In the genomic region with DNA sequence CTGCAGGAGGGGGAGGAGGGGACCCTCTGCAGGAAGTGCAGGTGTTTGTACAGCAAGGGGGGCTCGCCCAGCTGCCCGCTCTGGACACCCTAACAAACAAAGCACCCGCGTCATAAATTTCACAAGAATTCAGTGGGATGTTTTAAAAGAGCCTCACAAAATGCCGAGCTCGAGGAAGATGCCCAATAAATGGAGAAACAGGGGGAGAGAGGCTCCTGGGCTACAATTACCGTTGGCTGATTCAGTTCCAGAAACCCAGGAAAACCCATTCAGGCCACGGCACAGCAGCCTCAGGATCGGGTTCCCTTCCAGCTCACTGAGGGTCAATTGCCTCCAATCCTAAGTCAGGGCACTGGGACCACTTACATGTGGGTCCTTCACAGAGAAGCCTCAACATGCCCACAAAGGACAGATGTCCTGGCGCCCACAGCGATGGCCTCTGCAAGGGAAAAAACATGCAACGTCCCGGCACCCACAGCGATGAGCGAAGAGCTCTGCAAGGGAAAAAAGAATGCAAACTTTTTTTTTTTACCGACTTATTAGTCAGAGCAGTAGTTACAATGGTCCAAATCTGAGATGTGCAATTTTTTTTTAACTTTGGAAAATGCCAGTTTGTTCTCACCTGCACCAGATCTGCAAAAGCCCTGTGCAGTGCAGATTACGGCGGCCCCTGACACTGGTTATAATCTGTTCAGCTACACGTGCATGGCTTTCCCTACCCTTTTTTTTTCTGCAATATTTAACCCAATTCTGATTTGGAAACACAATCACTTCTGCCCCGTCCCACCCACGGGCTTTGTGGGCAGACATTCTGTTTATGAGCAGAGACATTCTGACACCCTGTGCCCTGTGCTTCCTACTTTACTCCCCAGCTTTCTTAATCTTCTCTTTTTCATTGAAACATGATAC, we compare ENCODE assay signal across 16 cellular contexts.
A peak's percentile ranks its signal among the peaks of the same experiment; 100 is the strongest.
DNase-seq lines count a peak whose midpoint lies in the region; ATAC-seq and TF ChIP-seq lines count a peak whose summit lies in the region.
"Had no signal": no experiment of that assay in that cellular context is flagged by ENCODE, and none has a peak within 500 bp of the region (broad histone marks: within the 10 kb centered on the region; RNA-seq: fewer than 3 reads in every experiment).

No MANE protein-coding gene starts in this region.

- H3K27ac ChIP-seq in coronary artery, result no peak overlapping the region
- H3K27ac ChIP-seq: A549 had no signal

- no peak for ATAC-seq in GM19467 (IDR thresholded peaks at IDR 0.05; ENCODE audit: unreplicated experiment)
- ATAC-seq: A549; CD8-positive, alpha-beta T cell; HCT116 had no signal

- peaks cover 4% of the 10 kb centered on the region for H3K9me3 Mint-ChIP-seq in chondrocyte (ENCODE audit: low read depth)
- peaks cover 7% of the 10 kb centered on the region for H3K9me3 Mint-ChIP-seq in osteocyte (ENCODE audit: unreplicated experiment)
- H3K9me3 Mint-ChIP-seq: CD8-positive, alpha-beta T cell had no signal

- POLR2A ChIA-PET in GM10248 (lab: Yijun Ruan, JAX), result no interaction called here

- no peak overlapping the region for H3K4me3 Mint-ChIP-seq in chondrocyte (ENCODE audit: unreplicated experiment)
- H3K4me3 Mint-ChIP-seq in osteocyte (ENCODE audit: unreplicated experiment), result no peak overlapping the region
- H3K4me3 Mint-ChIP-seq: CD14-positive monocyte; CD8-positive, alpha-beta T cell had no signal

- H3K36me3 Mint-ChIP-seq in chondrocyte (ENCODE audit: low read depth), result no peaks in the 10 kb centered on the region
- no peaks in the 10 kb centered on the region for H3K36me3 Mint-ChIP-seq in osteocyte (ENCODE audit: unreplicated experiment)
- H3K36me3 Mint-ChIP-seq: CD14-positive monocyte; CD8-positive, alpha-beta T cell had no signal

- DNase-seq in chondrocyte (ENCODE audit: low spot score) (peak; percentile 46), coronary artery (ENCODE audit: low spot score) (peak; percentile 21), mucosa of gallbladder (ENCODE audit: low spot score) (peak; percentile 1), osteocyte (ENCODE audit: extremely low spot score, unreplicated experiment) (peak; percentile 81), SIG-M5 (lab: John Stamatoyannopoulos, UW) (no peak), GM10248 (ENCODE audit: extremely low spot score) (no peak)
- DNase-seq: CD8-positive, alpha-beta T cell; COR-L47; DMS153; DMS79 treated with DMSO at 0.1 percent for 48 hours; EL; IMR-90 had no signal

- no peak overlapping the region for H3K27ac Mint-ChIP-seq in chondrocyte (ENCODE audit: unreplicated experiment)
- no peak overlapping the region for H3K27ac Mint-ChIP-seq in osteocyte (ENCODE audit: unreplicated experiment)
- H3K27ac Mint-ChIP-seq: CD8-positive, alpha-beta T cell had no signal

- H3K27me3 Mint-ChIP-seq in chondrocyte (ENCODE audit: low read depth) (peaks cover 4% of the 10 kb centered on the region), osteocyte (ENCODE audit: unreplicated experiment) (no peaks in the 10 kb centered on the region)

- no peak for TF ChIP-seq CTCF in chondrocyte (IDR thresholded peaks at IDR 0.05)
- TF ChIP-seq CTCF in coronary artery (IDR thresholded peaks at IDR 0.05), result no peak
- no peak for TF ChIP-seq CTCF in osteocyte (IDR thresholded peaks at IDR 0.05)
- TF ChIP-seq CTCF in GM10248 (IDR thresholded peaks at IDR 0.05; ENCODE audit: control extremely low read depth, extremely low read depth, low read depth, missing control alignments), result no peak

- H3K4me3 ChIP-seq in coronary artery, result no peak overlapping the region
- H3K4me3 ChIP-seq: A549 had no signal

- no peaks in the 10 kb centered on the region for H3K4me1 Mint-ChIP-seq in chondrocyte (ENCODE audit: low read depth)
- no peaks in the 10 kb centered on the region for H3K4me1 Mint-ChIP-seq in osteocyte (ENCODE audit: unreplicated experiment)
- H3K4me1 Mint-ChIP-seq: CD14-positive monocyte had no signal

- CTCF ChIA-PET in GM10248 (lab: Yijun Ruan, JAX), result no interaction called here

Comparison
In these comparisons a context has a peak if more than half of its experiments do, and no peak if none do; other contexts are left out.
1. DNase-seq: peak in chondrocyte (single experiment), coronary artery (single experiment), mucosa of gallbladder (single experiment) and osteocyte (single experiment); none in SIG-M5 (single experiment) and GM10248 (single experiment).